In genomic region chrX:152819271-152819670, GRCh38 we compare ENCODE assay signal across 21 cellular contexts. TPM values are rescaled to one million over a fixed set of nuclear protein-coding genes. Genes with fewer than 3 reads are reported as not detected.
DNase-seq lines count a peak whose midpoint lies in the region; ATAC-seq and TF ChIP-seq lines count a peak whose summit lies in the region.
"Had no signal": no experiment of that assay in that cellular context is flagged by ENCODE, and none has a peak within 500 bp of the region (broad histone marks: within the 10 kb centered on the region; RNA-seq: fewer than 3 reads in every experiment).

No MANE protein-coding gene starts in this region.

- H3F3A ChIP-seq in GM23248 (ENCODE audit: insufficient read depth) = 0 out of 2 replicates have a peak, but pooled peaks cover 13% of the 10 kb centered on the region

- H3K79me2 ChIP-seq in GM23248 (ENCODE audit: insufficient read depth) = no peaks in the 10 kb centered on the region

- no peak for ATAC-seq in HG03159 (IDR thresholded peaks at IDR 0.05; ENCODE audit: unreplicated experiment)

- 27 to 57% methylated on average over 2 of the region's 2 CpGs for WGBS in GM23248 (ENCODE audit: low coverage in 1 of 2, low lambda C conversion rate in 2 of 2, missing lambda C conversion rate in 2 of 2), 2 experiments
- 80 to 81% methylated on average over 1 to 2 of the region's 2 CpGs for WGBS in endodermal cell (ENCODE audit: insufficient coverage in 1 of 2, insufficient read length in 1 of 2), 2 experiments

- peaks cover 20% of the 10 kb centered on the region for H3K4me1 ChIP-seq in GM23248 (ENCODE audit: insufficient read depth)
- no peaks in the 10 kb centered on the region for H3K4me1 ChIP-seq in endodermal cell (ENCODE audit: control insufficient read depth, insufficient read depth, low read length)
- H3K4me1 ChIP-seq: BE2C had no signal

- no peak overlapping the region for H3K27ac Mint-ChIP-seq in endodermal cell
- H3K27ac Mint-ChIP-seq: CD4-positive, alpha-beta T cell had no signal

- no peak for TF ChIP-seq CTCF in brain microvascular endothelial cell (IDR thresholded peaks at IDR 0.05; ENCODE audit: low read depth, low read length, missing control alignments)
- TF ChIP-seq CTCF in endodermal cell (conservative IDR thresholded peaks at IDR 0.05) = no peak

- H3K9me3 Mint-ChIP-seq in endodermal cell = peaks cover 26% of the 10 kb centered on the region
- H3K9me3 Mint-ChIP-seq: CD4-positive, alpha-beta T cell had no signal

- H3K4me2 ChIP-seq in GM23248 (ENCODE audit: unreplicated experiment) = no peak overlapping the region
- H3K4me2 ChIP-seq: SK-N-SH had no signal

- in situ Hi-C loops in GM23248 (cut with MboI) = loop anchor here (25.0 kb wide), 1 partner anchor 1057 kb away; no protein-coding TSS in a partner anchor
- in situ Hi-C loops in brain microvascular endothelial cell (cut with HindIII; ENCODE audit: low pct_ligation_motif_present, low sequenced_read_pairs) = no loop called here

- H3K9me3 ChIP-seq in GM23248 (ENCODE audit: low read depth) (no peaks in the 10 kb centered on the region), endodermal cell (ENCODE audit: control insufficient read depth, low read length) (no peaks in the 10 kb centered on the region)
- H3K9me3 ChIP-seq: BE2C, SK-N-SH had no signal

- no peaks in the 10 kb centered on the region for H4K20me1 ChIP-seq in GM23248 (ENCODE audit: insufficient read depth)

- H3K4me3 ChIP-seq in GM23248 = peak overlapping the region; percentile 39; the same call in 1 of the 2 replicates
- H3K4me3 ChIP-seq in brain microvascular endothelial cell (ENCODE audit: low read depth, low read length) = no peak overlapping the region
- no peak overlapping the region for H3K4me3 ChIP-seq in endodermal cell (ENCODE audit: low read length)

- H3K27ac ChIP-seq in GM23248 (peak overlapping the region; percentile 87), brain microvascular endothelial cell (peak overlapping the region; percentile 7), endodermal cell (ENCODE audit: low read depth, low read length) (no peak overlapping the region)

- DNase-seq in GM23248 = peak; percentile 65
- DNase-seq in brain microvascular endothelial cell = no peak
- DNase-seq in fibroblast of peridontal ligament (ENCODE audit: extremely low read depth) = peak; percentile 2
- no peak for DNase-seq in endodermal cell
- DNase-seq in superior temporal gyrus (ENCODE audit: extremely low spot score) = no peak
- no peak for DNase-seq in effector CD8-positive, alpha-beta T cell (lab: John Stamatoyannopoulos, UW)
- DNase-seq: CD4-positive, alpha-beta T cell; DMS53; NCI-H1048; NCI-H1436; NCI-H1930; NCI-H226; NCI-H524; NCI-H82; OCI-M1; SHP77; SK-N-SH had no signal

- H3K9ac ChIP-seq in GM23248 = peak overlapping the region; percentile 59
- H3K9ac ChIP-seq in endodermal cell (ENCODE audit: extremely low read depth, low read length, poor library complexity, severe bottlenecking) = no peak overlapping the region
- H3K9ac ChIP-seq: SK-N-SH had no signal

- no peaks in the 10 kb centered on the region for H3K36me3 Mint-ChIP-seq in endodermal cell (ENCODE audit: low read depth)

- no peaks in the 10 kb centered on the region for H3K9me2 ChIP-seq in GM23248 (ENCODE audit: insufficient read depth)
- H3K9me2 ChIP-seq: SK-N-SH had no signal

- H3K36me3 ChIP-seq in GM23248 (ENCODE audit: low read depth) = no peaks in the 10 kb centered on the region
- H3K36me3 ChIP-seq in brain microvascular endothelial cell (replicated peaks) = no peaks in the 10 kb centered on the region
- H3K36me3 ChIP-seq in endodermal cell (ENCODE audit: control insufficient read depth, insufficient read depth, low read length) = no peaks in the 10 kb centered on the region
- H3K36me3 ChIP-seq: BE2C had no signal

- H3K27me3 ChIP-seq in GM23248 (replicated peaks; ENCODE audit: insufficient read depth) = no peaks in the 10 kb centered on the region
- no peaks in the 10 kb centered on the region for H3K27me3 ChIP-seq in brain microvascular endothelial cell (replicated peaks)
- H3K27me3 ChIP-seq in endodermal cell (ENCODE audit: control insufficient read depth, insufficient read depth, low read length, poor library complexity, severe bottlenecking) = peaks cover 17% of the 10 kb centered on the region
- H3K27me3 ChIP-seq: BE2C had no signal

- no peak overlapping the region for H3K4me3 Mint-ChIP-seq in endodermal cell
- H3K4me3 Mint-ChIP-seq: CD4-positive, alpha-beta T cell had no signal

- no peaks in the 10 kb centered on the region for H3K27me3 Mint-ChIP-seq in endodermal cell (ENCODE audit: insufficient read depth)

- H2AFZ ChIP-seq in GM23248 = no peak overlapping the region

- no peaks in the 10 kb centered on the region for H3K4me1 Mint-ChIP-seq in endodermal cell

RNA-seq across cellular contexts. Expression of gene CETN2, which starts 11.3 kb away (rescaled TPM):
- total RNA-seq in GM23248 (2014; rRNA removed; shearing (Covaris generic)) = 51.7 and 73.7 TPM in 2 replicates
- 72.0 and 74.5 TPM in 2 replicates for polyA plus RNA-seq in GM23248 (2016; fragmentation: Nextera tagmentation; extraction: Ambion mirVana)
- total RNA-seq in endodermal cell = 10 to 100 TPM; 44.1 to 54.3 TPM
- 76.6 TPM for polyA plus RNA-seq in endodermal cell (2013, experiment 1 of 2)
- 74.4 TPM for polyA plus RNA-seq in endodermal cell (2013, experiment 2 of 2)

RNA-seq across cellular contexts. Expression of gene NSDHL, which starts 11.6 kb away (rescaled TPM):
- 8.3 and 11.2 TPM in 2 replicates for total RNA-seq in GM23248 (2014; rRNA removed; shearing (Covaris generic))
- polyA plus RNA-seq in GM23248 (2016; fragmentation: Nextera tagmentation; extraction: Ambion mirVana) = 24.0 and 25.2 TPM in 2 replicates
- 10 to 100 TPM; 25.8 to 34.8 TPM for total RNA-seq in endodermal cell
- 42.1 TPM for polyA plus RNA-seq in endodermal cell (2013, experiment 1 of 2)
- polyA plus RNA-seq in endodermal cell (2013, experiment 2 of 2) = 39.3 TPM

RNA-seq across cellular contexts. Expression of gene MAGEA6, which starts 49.8 kb away (rescaled TPM):
- total RNA-seq in GM23248 (2014; rRNA removed; shearing (Covaris generic)) = not detected in 2 replicates
- not detected in 2 replicates for polyA plus RNA-seq in GM23248 (2016; fragmentation: Nextera tagmentation; extraction: Ambion mirVana)
- not detected for total RNA-seq in endodermal cell
- polyA plus RNA-seq in endodermal cell (2013, experiment 1 of 2) = not detected
- polyA plus RNA-seq in endodermal cell (2013, experiment 2 of 2) = not detected
- total RNA-seq: CD4-positive, alpha-beta T cell; H1; MCF 10A had no signal

Comparison
In these comparisons a context has a peak if more than half of its experiments do, and no peak if none do; other contexts are left out.
1. DNase-seq: peak in GM23248 (single experiment) and fibroblast of peridontal ligament (single experiment); none in brain microvascular endothelial cell (single experiment), endodermal cell (single experiment), superior temporal gyrus (single experiment) and effector CD8-positive, alpha-beta T cell (single experiment).